Comparison of ENCODE assay signal across 1 cellular context in genomic region chr4:78990938-78991810, GRCh38.
TF ChIP-seq lines count a peak whose summit lies in the region.

No MANE protein-coding gene starts in this region.

TF ChIP-seq in K562, 482 proteins besides CTCF, POLR2A, EP300 and RAD21 (continued from another document):
- TF ChIP-seq ELK3 (CRISPR knock-in tag; IDR thresholded peaks at IDR 0.05) (no peak), SMC3 (conservative IDR thresholded peaks at IDR 0.05; ENCODE audit: insufficient read depth, low read depth, low read length) (no peak), HMG20B (CRISPR knock-in tag; IDR thresholded peaks at IDR 0.05) (no peak), MLLT1 (IDR thresholded peaks at IDR 0.05) (no peak), KDM4B (IDR thresholded peaks at IDR 0.05; ENCODE audit: borderline replicate concordance in 2 of 2, low read depth in 1 of 2) (no peak), MED1 (CRISPR knock-in tag; IDR thresholded peaks at IDR 0.05; ENCODE audit: borderline replicate concordance) (no peak), TFE3 (CRISPR knock-in tag; IDR thresholded peaks at IDR 0.05) (no peak), ZBTB2 (IDR thresholded peaks at IDR 0.05) (no peak), ZNF830 (CRISPR knock-in tag; IDR thresholded peaks at IDR 0.05) (no peak), TBL1XR1 (IDR thresholded peaks at IDR 0.05; ENCODE audit: low read length in 2 of 2) (no peak), GTF3C2 (IDR thresholded peaks at IDR 0.05; ENCODE audit: borderline replicate concordance, extremely low read depth, insufficient read length) (no peak), U2AF2 (optimal IDR thresholded peaks at IDR 0.05; ENCODE audit: low read depth, low read length) (no peak), ZNF354B (CRISPR knock-in tag; IDR thresholded peaks at IDR 0.05) (no peak), RAD51 (IDR thresholded peaks at IDR 0.05; ENCODE audit: borderline replicate concordance, low read depth) (no peak), TCFL5 (CRISPR knock-in tag; conservative IDR thresholded peaks at IDR 0.05) (no peak), MAX (CRISPR knock-in tag; IDR thresholded peaks at IDR 0.05) (no peak)
